ENCODE assay signal across 7 cellular contexts in the genomic region with DNA sequence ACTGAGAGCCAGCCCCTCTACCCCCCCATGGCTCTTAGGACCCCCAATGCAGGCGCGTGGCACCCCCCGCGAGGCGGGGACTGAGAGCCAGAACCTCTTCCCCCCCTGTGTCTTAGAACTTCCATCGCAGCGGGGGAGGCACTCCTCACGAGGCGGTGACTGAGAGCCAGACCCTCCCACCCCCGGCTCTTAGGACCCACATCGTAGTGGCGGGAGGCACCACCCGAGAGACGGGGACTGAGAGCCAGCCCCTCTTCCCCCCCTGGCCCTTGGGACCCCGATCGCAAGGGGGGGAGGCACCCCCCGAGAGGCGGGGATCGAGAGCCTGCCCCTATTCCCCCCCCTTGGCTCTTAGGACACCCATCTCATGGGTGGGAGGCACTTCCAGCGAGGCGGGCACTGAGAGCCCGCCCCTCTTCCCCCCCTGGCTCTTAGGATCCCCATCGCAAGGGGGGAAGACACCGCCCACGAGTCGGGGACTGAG. TPM values are rescaled to one million over a fixed set of nuclear protein-coding genes. Genes with fewer than 3 reads are reported as not detected.
DNase-seq lines count a peak whose midpoint lies in the region; ATAC-seq and TF ChIP-seq lines count a peak whose summit lies in the region.

No MANE protein-coding gene starts in this region.

- H3K36me3 ChIP-seq in mesodermal cell (ENCODE audit: control insufficient read depth, insufficient read depth, low read length), result no peaks in the 10 kb centered on the region
- no peaks in the 10 kb centered on the region for H3K36me3 ChIP-seq in tibial artery

- 0 to 1% methylated on average over 7 to 17 of the region's 26 CpGs for WGBS in mesodermal cell (ENCODE audit: insufficient coverage in 2 of 2), 2 experiments

- H3K9me3 ChIP-seq in mesodermal cell (ENCODE audit: control insufficient read depth, low read length) (no peaks in the 10 kb centered on the region), tibial artery (no peaks in the 10 kb centered on the region)

- intact Hi-C loops in tibial artery (cut with DNase I; ENCODE audit: low total_unique reads), result no loop called here

- ATAC-seq in GM18907 (IDR thresholded peaks at IDR 0.05; ENCODE audit: unreplicated experiment) (peak; percentile 34), GM19023 (IDR thresholded peaks at IDR 0.05; ENCODE audit: unreplicated experiment) (no peak), GM18870 (IDR thresholded peaks at IDR 0.05; ENCODE audit: unreplicated experiment) (no peak)

- peak overlapping the region; percentile 43 for H3K4me3 ChIP-seq in mesodermal cell (ENCODE audit: extremely low read depth, insufficient read depth, low read length, poor library complexity, severe bottlenecking)
- peak overlapping the region in 1 of 2 donors; percentile 14 for H3K4me3 ChIP-seq in tibial artery

- H3K27ac ChIP-seq in mesodermal cell (ENCODE audit: low read depth, low read length, severe bottlenecking) (no peak overlapping the region), tibial artery (no peak overlapping the region)

- H3K27me3 ChIP-seq in tibial artery, result peaks cover 0 to 34% of the 10 kb centered on the region in 2 donors

- TF ChIP-seq CTCF in tibial artery (IDR thresholded peaks at IDR 0.05), result no peak

- H3K4me1 ChIP-seq in mesodermal cell (ENCODE audit: control insufficient read depth, insufficient read depth, low read length, poor library complexity, severe bottlenecking) (peaks cover 27% of the 10 kb centered on the region), tibial artery (peaks cover 0 to 28% (median 21%) of the 10 kb centered on the region in 4 donors)

- DNase-seq in NCI-H1930 (lab: John Stamatoyannopoulos, UW), result peak; percentile 55 to 63
- DNase-seq in astrocyte of the hippocampus (ENCODE audit: low read depth, low spot score), result peak; percentile 13
- DNase-seq in tibial artery, result no peak

RNA-seq across cellular contexts. Expression of a gene that starts 44.7 kb away (rescaled TPM):
- polyA plus RNA-seq in mesodermal cell (2013, experiment 1 of 2), result 29.0 TPM
- 21.4 TPM for polyA plus RNA-seq in mesodermal cell (2013, experiment 2 of 2)

Comparison
In these comparisons a context has a peak if more than half of its experiments do, and no peak if none do; other contexts are left out.
1. DNase-seq: peak in NCI-H1930 (2 of 2) and astrocyte of the hippocampus (single experiment); none in tibial artery (0 of 2).